In genomic region chr9:35245945-35246344, GRCh38 we compare ENCODE assay signal across 2 cellular contexts.
DNase-seq lines count a peak whose midpoint lies in the region; TF ChIP-seq lines count a peak whose summit lies in the region.
"Not testable (repeated sequence)": the region's sequence is repeated elsewhere in the genome, so short reads cannot be mapped to it uniquely, and the experiment has no call there.

No MANE protein-coding gene starts in this region.

- TF ChIP-seq CTCF in HEK293 (tag by site-specific recombination; IDR thresholded peaks at IDR 0.05); prostate gland (IDR thresholded peaks at IDR 0.05): not testable (repeated sequence)

- H3K4me3 ChIP-seq in HEK293 (ENCODE audit: low read depth, low read length); prostate gland: not testable (repeated sequence)

- not testable (repeated sequence) for H3K4me1 ChIP-seq in HEK293 (ENCODE audit: control insufficient read depth, insufficient read depth, low read length); prostate gland (replicated peaks)

- not testable (repeated sequence) for H3K27me3 ChIP-seq in prostate gland (replicated peaks; ENCODE audit: insufficient read depth)

- not testable (repeated sequence) for H3K36me3 ChIP-seq in HEK293 (ENCODE audit: control insufficient read depth in 2 of 2, insufficient read depth in 1 of 2, low read length in 2 of 2); prostate gland

- intact Hi-C loops in prostate gland (cut with DNase I), result not testable (repeated sequence)

- not testable (repeated sequence) for H3K27ac ChIP-seq in HEK293 (ENCODE audit: extremely low read depth, low read depth, low read length)
- H3K27ac ChIP-seq in prostate gland, result peak overlapping the region; percentile 11 to 76

- TF ChIP-seq POLR2A in prostate gland (IDR thresholded peaks at IDR 0.05), result not testable (repeated sequence)

- POLR2A ChIA-PET in HEK293 (lab: Yijun Ruan, JAX), result not testable (repeated sequence)

- not testable (repeated sequence) for DNase-seq in prostate gland (ENCODE audit: low spot score)

- WGBS in prostate gland, result 100% methylated on average over 1 of the region's 1 CpG

- CTCF ChIA-PET in HEK293 (lab: Yijun Ruan, JAX), result not testable (repeated sequence)

- not testable (repeated sequence) for H3K9me3 ChIP-seq in HEK293 (ENCODE audit: control insufficient read depth, insufficient read depth, low read depth, low read length); prostate gland

TF ChIP-seq in HEK293, 187 proteins besides CTCF, POLR2A, EP300 and RAD21:
- peak; percentile 66; the same call in 1 of the 2 replicates for TF ChIP-seq SCRT1 (tag by site-specific recombination; IDR thresholded peaks at IDR 0.05; ENCODE audit: borderline replicate concordance)
- peak; percentile 49; the same call in 1 of the 2 replicates for TF ChIP-seq SCRT2 (tag by site-specific recombination; IDR thresholded peaks at IDR 0.05)
